ENCODE assay signal across 15 cellular contexts in the genomic region with DNA sequence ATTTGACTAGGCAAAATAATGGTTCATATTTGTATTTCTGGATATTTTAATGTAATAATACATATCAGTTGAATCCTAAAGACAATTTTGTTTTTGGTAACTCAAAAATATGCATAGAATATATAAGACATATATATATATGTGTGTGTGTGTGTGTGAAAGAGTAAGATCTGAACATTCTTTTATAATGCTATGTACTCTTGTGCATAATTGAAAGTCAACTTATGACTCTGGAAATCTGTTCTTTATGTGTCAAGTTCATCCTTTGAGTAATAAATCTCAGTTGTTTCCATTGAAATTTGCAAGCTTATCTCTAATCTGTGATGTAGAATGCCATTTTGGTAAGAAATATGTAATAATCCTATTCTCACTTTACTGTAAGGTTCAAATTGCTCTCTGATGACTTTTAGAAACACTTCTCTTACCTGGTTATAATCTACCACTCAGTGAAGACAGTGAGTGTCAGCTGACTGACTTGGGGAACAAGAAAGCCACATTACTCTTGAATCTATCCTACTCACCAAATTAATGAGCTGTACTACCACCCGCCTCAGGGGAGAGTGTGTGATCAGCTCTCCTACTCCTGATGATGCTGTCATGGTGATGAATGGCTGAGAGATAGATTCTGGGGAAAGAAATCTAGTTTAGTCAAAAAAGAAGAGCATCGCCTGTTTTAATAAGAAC. TPM values are rescaled to one million over a fixed set of nuclear protein-coding genes. Genes with fewer than 3 reads are reported as not detected.
DNase-seq lines count a peak whose midpoint lies in the region; ATAC-seq, FAIRE-seq and TF ChIP-seq lines count a peak whose summit lies in the region.
"Had no signal": no experiment of that assay in that cellular context is flagged by ENCODE, and none has a peak within 500 bp of the region (broad histone marks: within the 10 kb centered on the region; RNA-seq: fewer than 3 reads in every experiment).

No MANE protein-coding gene starts in this region.

- no peaks in the 10 kb centered on the region for H3K4me1 ChIP-seq in thyroid gland
- H3K4me1 ChIP-seq: BLaER1 treated with 17β-estradiol and CSF1 and Interleukin-3, amounts not matched to agents 10 nM and 100 nM had no signal

- H3K4me1 Mint-ChIP-seq in activated CD4-positive, alpha-beta T cell treated with anti-CD3 and anti-CD28 coated beads for 36 hours = peaks cover 7% of the 10 kb centered on the region
- H3K4me1 Mint-ChIP-seq in activated T-cell treated with anti-CD3 and anti-CD28 coated beads, Interleukin-2, amount 50 U/mL, for 72 hours (ENCODE audit: low read depth) = peaks cover 17% of the 10 kb centered on the region
- H3K4me1 Mint-ChIP-seq in activated T-helper 17 cell treated with anti-CD3 and anti-CD28 coated beads, Interleukin-2, amount 50 U/mL, for 72 hours = peaks cover 6% of the 10 kb centered on the region

- no peaks in the 10 kb centered on the region for H3K36me3 Mint-ChIP-seq in activated CD4-positive, alpha-beta T cell treated with anti-CD3 and anti-CD28 coated beads for 36 hours (ENCODE audit: low read depth)
- H3K36me3 Mint-ChIP-seq in activated T-cell treated with anti-CD3 and anti-CD28 coated beads, Interleukin-2, amount 50 U/mL, for 72 hours (ENCODE audit: insufficient read depth in 2 of 2) = peaks cover 0 to 3% of the 10 kb centered on the region in 2 donors
- no peaks in the 10 kb centered on the region for H3K36me3 Mint-ChIP-seq in activated T-helper 17 cell treated with anti-CD3 and anti-CD28 coated beads, Interleukin-2, amount 50 U/mL, for 72 hours (ENCODE audit: low read depth)
- H3K36me3 Mint-ChIP-seq: CD4-positive, CD25-positive, alpha-beta regulatory T cell had no signal

- peak; percentile 58 for FAIRE-seq in D721Med (lab: Jason Lieb, UNC)
- FAIRE-seq: HTR-8/SVneo had no signal

- WGBS in thyroid gland, 2 donors = 94 to 95% methylated on average over 2 of the region's 2 CpGs

- H3K9me3 ChIP-seq in thyroid gland = no peaks in the 10 kb centered on the region
- H3K9me3 ChIP-seq: BLaER1 treated with 17β-estradiol and CSF1 and Interleukin-3, amounts not matched to agents 10 nM and 100 nM had no signal

- H3K27ac Mint-ChIP-seq in activated CD4-positive, alpha-beta T cell treated with anti-CD3 and anti-CD28 coated beads for 36 hours = no peak overlapping the region
- H3K27ac Mint-ChIP-seq in activated T-cell treated with anti-CD3 and anti-CD28 coated beads, Interleukin-2, amount 50 U/mL, for 72 hours = peak overlapping the region; percentile 57
- H3K27ac Mint-ChIP-seq in activated T-helper 17 cell treated with anti-CD3 and anti-CD28 coated beads, Interleukin-2, amount 50 U/mL, for 72 hours = no peak overlapping the region
- H3K27ac Mint-ChIP-seq: CD4-positive, CD25-positive, alpha-beta regulatory T cell; HFFc6 had no signal

- H3K9me3 Mint-ChIP-seq in activated CD4-positive, alpha-beta T cell treated with anti-CD3 and anti-CD28 coated beads for 36 hours (ENCODE audit: low read depth) = peaks cover 7% of the 10 kb centered on the region
- peaks cover 0 to 2% of the 10 kb centered on the region in 2 donors for H3K9me3 Mint-ChIP-seq in activated T-cell treated with anti-CD3 and anti-CD28 coated beads, Interleukin-2, amount 50 U/mL, for 72 hours
- H3K9me3 Mint-ChIP-seq in activated T-helper 17 cell treated with anti-CD3 and anti-CD28 coated beads, Interleukin-2, amount 50 U/mL, for 72 hours = peaks cover 5% of the 10 kb centered on the region
- H3K9me3 Mint-ChIP-seq: HFFc6 had no signal

- H3K4me3 Mint-ChIP-seq in activated CD4-positive, alpha-beta T cell treated with anti-CD3 and anti-CD28 coated beads for 36 hours = no peak overlapping the region
- H3K4me3 Mint-ChIP-seq in activated T-cell treated with anti-CD3 and anti-CD28 coated beads, Interleukin-2, amount 50 U/mL, for 72 hours = no peak overlapping the region
- no peak overlapping the region for H3K4me3 Mint-ChIP-seq in activated T-helper 17 cell treated with anti-CD3 and anti-CD28 coated beads, Interleukin-2, amount 50 U/mL, for 72 hours
- H3K4me3 Mint-ChIP-seq: CD4-positive, CD25-positive, alpha-beta regulatory T cell; HFFc6 had no signal

- intact Hi-C loops in activated CD4-positive, alpha-beta T cell treated with anti-CD3 and anti-CD28 coated beads for 36 hours (cut with DNase I, micrococcal nuclease) = no loop called here
- intact Hi-C loops in thyroid gland (cut with DNase I) = no loop called here

- POLR2A ChIA-PET in activated CD4-positive, alpha-beta T cell treated with anti-CD3 and anti-CD28 coated beads for 36 hours (lab: Charles Lee) = no interaction called here

- CTCF ChIA-PET in activated CD4-positive, alpha-beta T cell treated with anti-CD3 and anti-CD28 coated beads for 36 hours (lab: Charles Lee) = interaction anchor here (0.5 to 1.0 kb wide), 2 partner anchors 36 to 239 kb away, joined by 3 read pairs; partner anchors contain the start of gene C1orf53

- no peak overlapping the region for H3K4me3 ChIP-seq in thyroid gland (replicated peaks in 1 of 3)
- H3K4me3 ChIP-seq: BLaER1 treated with 17β-estradiol and CSF1 and Interleukin-3, amounts not matched to agents 10 nM and 100 nM had no signal

- no peak for TF ChIP-seq POLR2A in thyroid gland (IDR thresholded peaks at IDR 0.05)

- H3K27me3 Mint-ChIP-seq in activated CD4-positive, alpha-beta T cell treated with anti-CD3 and anti-CD28 coated beads for 36 hours = peaks cover 3% of the 10 kb centered on the region
- H3K27me3 Mint-ChIP-seq in activated T-cell treated with anti-CD3 and anti-CD28 coated beads, Interleukin-2, amount 50 U/mL, for 72 hours (ENCODE audit: low read depth) = peaks cover 12% of the 10 kb centered on the region
- no peaks in the 10 kb centered on the region for H3K27me3 Mint-ChIP-seq in activated T-helper 17 cell treated with anti-CD3 and anti-CD28 coated beads, Interleukin-2, amount 50 U/mL, for 72 hours

- no peak overlapping the region for H3K27ac ChIP-seq in thyroid gland
- H3K27ac ChIP-seq: BLaER1 treated with 17β-estradiol and CSF1 and Interleukin-3, amounts not matched to agents 10 nM and 100 nM had no signal

- TF ChIP-seq CTCF in D721Med (IDR thresholded peaks at IDR 0.05; ENCODE audit: insufficient read depth, missing control alignments) = no peak
- no peak for TF ChIP-seq CTCF in thyroid gland (IDR thresholded peaks at IDR 0.05)

- no peaks in the 10 kb centered on the region for H3K36me3 ChIP-seq in thyroid gland
- H3K36me3 ChIP-seq: BLaER1 treated with 17β-estradiol and CSF1 and Interleukin-3, amounts not matched to agents 10 nM and 100 nM had no signal

- peak; percentile 92 for ATAC-seq in activated CD4-positive, alpha-beta T cell treated with anti-CD3 and anti-CD28 coated beads for 36 hours
- ATAC-seq in activated T-cell treated with anti-CD3 and anti-CD28 coated beads, Interleukin-2, amount 50 U/mL, for 72 hours (replicated peaks in 1 of 2) = peak; percentile 88 to 98
- ATAC-seq in activated T-helper 17 cell treated with anti-CD3 and anti-CD28 coated beads, Interleukin-2, amount 50 U/mL, for 72 hours (replicated peaks) = peak; percentile 88

- no peaks in the 10 kb centered on the region for H3K27me3 ChIP-seq in thyroid gland
- H3K27me3 ChIP-seq: BLaER1 treated with 17β-estradiol and CSF1 and Interleukin-3, amounts not matched to agents 10 nM and 100 nM had no signal

- DNase-seq in activated CD4-positive, alpha-beta T cell treated with anti-CD3 and anti-CD28 coated beads for 36 hours = peak; percentile 28
- DNase-seq in activated CD4-positive, alpha-beta T cell treated with anti-CD3 and anti-CD28 coated beads for 1 hour = no peak
- no peak for DNase-seq in activated T-cell treated with anti-CD3 and anti-CD28 coated beads, Interleukin-2, amount 50 U/mL, for 72 hours
- DNase-seq in activated T-cell treated with anti-CD3 and anti-CD28 coated beads, Interleukin-2, amount 50 U/mL, for 48 hours = no peak
- no peak for DNase-seq in D721Med (ENCODE audit: insufficient read length, low spot score)
- no peak for DNase-seq in thyroid gland
- DNase-seq in NCI-H2227 treated with DMSO at 0.1 percent for 48 hours (lab: John Stamatoyannopoulos, UW) = no peak
- DNase-seq: ACHN; CD4-positive, CD25-positive, alpha-beta regulatory T cell; DMS 273 treated with DMSO at 0.1 percent for 48 hours; HCEC 1CT; HFFc6 had no signal

RNA-seq across cellular contexts. Expression of gene NEK7, which starts 15.0 kb away (rescaled TPM):
- total RNA-seq in activated CD4-positive, alpha-beta T cell treated with anti-CD3 and anti-CD28 coated beads for 36 hours = 10 to 100 TPM; 46.9 to 49.0 TPM
- total RNA-seq in activated T-cell treated with anti-CD3 and anti-CD28 coated beads, Interleukin-2, amount 50 U/mL, for 72 hours = 10 to 100 TPM; 55.9 to 64.9 TPM
- total RNA-seq in activated T-helper 17 cell treated with anti-CD3 and anti-CD28 coated beads, Interleukin-2, amount 50 U/mL, for 72 hours = 10 to 100 TPM; 64.3 to 76.9 TPM
- 100 to 1,000 TPM in 1 of 4 donors, 10 to 100 TPM in 3; 65.6 to 102 (median 77.7) TPM for total RNA-seq in thyroid gland
